ENCODE assay signal across 21 cellular contexts in genomic region chr21:33496345-33496744, GRCh38.
"Had no signal": no experiment of that assay in that cellular context is flagged by ENCODE, and none has a peak within 500 bp of the region (broad histone marks: within the 10 kb centered on the region; RNA-seq: fewer than 3 reads in every experiment).

No MANE protein-coding gene starts in this region.

- H3K4me3 ChIP-seq: esophagus squamous epithelium, skin epidermis, tibial artery, vagina had no signal

- H3K9me3 Mint-ChIP-seq: activated CD4-positive, alpha-beta memory T cell treated with anti-CD3 and anti-CD28 coated beads, Interleukin-2, amount 10 ng/mL, durations not matched to agents 7 days and 5 days; activated naive CD4-positive, alpha-beta T cell treated with anti-CD3 and anti-CD28 coated beads, Interleukin-2, amount 50 U/mL, for 72 hours; activated T-cell treated with anti-CD3 and anti-CD28 coated beads, Interleukin-2, amount 50 U/mL, for 4 hours; immature natural killer cell; naive thymus-derived CD8-positive, alpha-beta T cell had no signal

- H3K36me3 Mint-ChIP-seq: immature natural killer cell; naive thymus-derived CD8-positive, alpha-beta T cell had no signal

- H3K27ac ChIP-seq: esophagus squamous epithelium, skin epidermis, tibial artery, vagina had no signal

- H3K27me3 ChIP-seq: esophagus squamous epithelium, tibial artery, vagina had no signal

- H3K27ac Mint-ChIP-seq: activated CD4-positive, alpha-beta memory T cell treated with anti-CD3 and anti-CD28 coated beads, Interleukin-2, amount 10 ng/mL, durations not matched to agents 7 days and 5 days; activated naive CD4-positive, alpha-beta T cell treated with anti-CD3 and anti-CD28 coated beads, Interleukin-2, amount 50 U/mL, for 72 hours; immature natural killer cell had no signal

- DNase-seq: activated CD4-positive, alpha-beta memory T cell treated with anti-CD3 and anti-CD28 coated beads, Interleukin-2, amount 10 ng/mL, durations not matched to agents 7 days and 5 days; activated CD4-positive, alpha-beta T cell treated with anti-CD3 and anti-CD28 coated beads for 4 hours; activated gamma-delta T cell; activated T-cell treated with anti-CD3 and anti-CD28 coated beads, Interleukin-2, amount 50 U/mL, for 4 hours; amniotic stem cell; caudate nucleus; esophagus squamous epithelium; hypothalamus; immature natural killer cell; mesenchymal stem cell; naive thymus-derived CD8-positive, alpha-beta T cell; nucleus accumbens; posterior cingulate gyrus; retina; stimulated activated CD4-positive, alpha-beta T cell treated with anti-CD3 and anti-CD28 coated beads, Interleukin-15, amount 100 ng/mL, for 24 hours; stimulated activated CD4-positive, alpha-beta T cell treated with anti-CD3 and anti-CD28 coated beads, Interleukin-4, amount 100 ng/mL, for 1 hour; stimulated activated naive CD4-positive, alpha-beta T cell; tibial artery had no signal

- H3K9me3 ChIP-seq: esophagus squamous epithelium, tibial artery, vagina had no signal

- H3K27me3 Mint-ChIP-seq: naive thymus-derived CD8-positive, alpha-beta T cell had no signal

- H3K4me3 Mint-ChIP-seq: activated CD4-positive, alpha-beta memory T cell treated with anti-CD3 and anti-CD28 coated beads, Interleukin-2, amount 10 ng/mL, durations not matched to agents 7 days and 5 days; activated T-cell treated with anti-CD3 and anti-CD28 coated beads, Interleukin-2, amount 50 U/mL, for 4 hours; immature natural killer cell had no signal

- H3K4me1 ChIP-seq: vagina had no signal

- H3K36me3 ChIP-seq: esophagus squamous epithelium, tibial artery, vagina had no signal

- ATAC-seq: activated naive CD4-positive, alpha-beta T cell treated with anti-CD3 and anti-CD28 coated beads, Interleukin-2, amount 50 U/mL, for 72 hours; activated T-cell treated with anti-CD3 and anti-CD28 coated beads, Interleukin-2, amount 50 U/mL, for 4 hours; naive thymus-derived CD8-positive, alpha-beta T cell had no signal
